8 cellular contexts compared by ENCODE assay signal in genomic region chr15:31392761-31393401, GRCh38.
DNase-seq lines count a peak whose midpoint lies in the region; ATAC-seq and TF ChIP-seq lines count a peak whose summit lies in the region.

No MANE protein-coding gene starts in this region.

- ATAC-seq in GM19035 (IDR thresholded peaks at IDR 0.05; ENCODE audit: unreplicated experiment) (peak; percentile 43), HG03432 (IDR thresholded peaks at IDR 0.05; ENCODE audit: unreplicated experiment) (peak; percentile 45)

- no peak overlapping the region for H2BK120ac ChIP-seq in mesendoderm (ENCODE audit: low read depth, low read length)

- H3K27me3 Mint-ChIP-seq in MCF 10A (ENCODE audit: insufficient read depth, unreplicated experiment), result no peaks in the 10 kb centered on the region

- no peak overlapping the region for H3K27ac ChIP-seq in AG04450 (ENCODE audit: low read depth, low read length)
- H3K27ac ChIP-seq in mesendoderm (ENCODE audit: low read depth, low read length), result no peak overlapping the region

- H2BK5ac ChIP-seq in mesendoderm (ENCODE audit: low read length), result no peak overlapping the region

- intact Hi-C loops in MCF 10A (cut with micrococcal nuclease), result no loop called here

- H4K8ac ChIP-seq in mesendoderm (ENCODE audit: low read depth, low read length), result no peak overlapping the region

- no peak overlapping the region for H3K4ac ChIP-seq in mesendoderm (ENCODE audit: low read depth, low read length)

- no peak overlapping the region for H3K23ac ChIP-seq in mesendoderm (ENCODE audit: low read length)

- H3K4me2 ChIP-seq in mesendoderm (ENCODE audit: low read length), result peak overlapping the region; percentile 95

- H3K4me3 ChIP-seq in AG04450 (ENCODE audit: low read depth, low read length) (peak overlapping the region; percentile 77), mesendoderm (ENCODE audit: low read length) (peak overlapping the region; percentile 61)

- no TSS peak for BruUV-seq in MCF 10A (replicated peaks; lab: Mats Ljungman, UMichigan)

- no peak overlapping the region for H4K5ac ChIP-seq in mesendoderm (ENCODE audit: low read length)

- H3K56ac ChIP-seq in mesendoderm (ENCODE audit: low read length), result peak overlapping the region; percentile 93

- peak overlapping the region; percentile 70 for H3K9ac ChIP-seq in mesendoderm (ENCODE audit: low read length)

- H3K27ac Mint-ChIP-seq in MCF 10A (ENCODE audit: low read depth, unreplicated experiment), result peak overlapping the region; percentile 49

- no CpG with 5 or more reads among the region's 43 CpGs for WGBS in mesendoderm (ENCODE audit: extremely low coverage, insufficient coverage, low lambda C conversion rate)

- H3K4me1 Mint-ChIP-seq in MCF 10A (ENCODE audit: insufficient read depth, unreplicated experiment), result peaks cover 35% of the 10 kb centered on the region

- H3K36me3 ChIP-seq in mesendoderm (ENCODE audit: control insufficient read depth, insufficient read depth, low read length), result no peaks in the 10 kb centered on the region

- no peaks in the 10 kb centered on the region for H3K79me1 ChIP-seq in mesendoderm (ENCODE audit: low read length)

- TF ChIP-seq CTCF in AG04450 (IDR thresholded peaks at IDR 0.05; ENCODE audit: low read depth, low read length) (no peak), MCF 10A (IDR thresholded peaks at IDR 0.05; ENCODE audit: unreplicated experiment) (no peak)

- no peak overlapping the region for H2BK15ac ChIP-seq in mesendoderm (replicated peaks; ENCODE audit: low read depth)

- DNase-seq in AG04450 (ENCODE audit: low read depth, low spot score), result no peak
- DNase-seq in MCF 10A (ENCODE audit: unreplicated experiment), result no peak
- DNase-seq in mesendoderm, result peak; percentile 36
- no peak for DNase-seq in DMS79 (lab: John Stamatoyannopoulos, UW)
- no peak for DNase-seq in glomerular visceral epithelial cell (ENCODE audit: extremely low spot score)
- DNase-seq in SIG-M5 treated with dmso at 0.1 percent for 504 hours (lab: John Stamatoyannopoulos, UW; ENCODE audit: unreplicated experiment), result no peak

- peaks cover 6% of the 10 kb centered on the region for H3K9me3 Mint-ChIP-seq in MCF 10A (ENCODE audit: unreplicated experiment)

- no peaks in the 10 kb centered on the region for H3K36me3 Mint-ChIP-seq in MCF 10A (ENCODE audit: insufficient read depth, unreplicated experiment)

- peak overlapping the region; percentile 76 for H3K4me3 Mint-ChIP-seq in MCF 10A (ENCODE audit: unreplicated experiment)

- CTCF ChIA-PET in AG04450 (lab: Charles Lee) (interaction anchor here (1.1 to 1.4 kb wide), 4 partner anchors 27 to 97 kb away, joined by 3 to 6 read pairs (median 4); no protein-coding TSS in a partner anchor), MCF 10A (lab: Yijun Ruan, JAX) (interaction anchor here (0.9 to 1.0 kb wide), 2 partner anchors 71 to 80 kb away, joined by 3 read pairs; no protein-coding TSS in a partner anchor)

- H3K4me1 ChIP-seq in mesendoderm (ENCODE audit: control insufficient read depth, low read depth, low read length), result peaks cover 1% of the 10 kb centered on the region

- no peak overlapping the region for H3K18ac ChIP-seq in mesendoderm (ENCODE audit: low read length)

- H3K9me3 ChIP-seq in AG04450 (ENCODE audit: control insufficient read depth, insufficient read depth, low read length), result no peaks in the 10 kb centered on the region; the same call in 1 of the 2 replicates

- H3K79me2 ChIP-seq in mesendoderm (ENCODE audit: control insufficient read depth, insufficient read depth, low read length), result no peaks in the 10 kb centered on the region

- no peak overlapping the region for H2AK5ac ChIP-seq in mesendoderm (ENCODE audit: low read length)

- H3K27me3 ChIP-seq in AG04450 (ENCODE audit: control insufficient read depth, insufficient read depth, low read length) (peaks cover 2% of the 10 kb centered on the region), mesendoderm (ENCODE audit: insufficient read depth, low read length, poor library complexity) (peaks cover 3% of the 10 kb centered on the region)

- POLR2A ChIA-PET in AG04450 (lab: Yijun Ruan, JAX), result interaction anchor here (0.7 kb wide), 1 partner anchor 67 kb away, joined by 4 read pairs; no protein-coding TSS in a partner anchor
- POLR2A ChIA-PET in MCF 10A (lab: Yijun Ruan, JAX), result interaction anchor here (0.9 to 1.4 kb wide), 6 partner anchors 10 to 69 kb away, joined by 3 to 6 read pairs (median 4); no protein-coding TSS in a partner anchor
